8 cellular contexts compared by ENCODE assay signal in the genomic region with DNA sequence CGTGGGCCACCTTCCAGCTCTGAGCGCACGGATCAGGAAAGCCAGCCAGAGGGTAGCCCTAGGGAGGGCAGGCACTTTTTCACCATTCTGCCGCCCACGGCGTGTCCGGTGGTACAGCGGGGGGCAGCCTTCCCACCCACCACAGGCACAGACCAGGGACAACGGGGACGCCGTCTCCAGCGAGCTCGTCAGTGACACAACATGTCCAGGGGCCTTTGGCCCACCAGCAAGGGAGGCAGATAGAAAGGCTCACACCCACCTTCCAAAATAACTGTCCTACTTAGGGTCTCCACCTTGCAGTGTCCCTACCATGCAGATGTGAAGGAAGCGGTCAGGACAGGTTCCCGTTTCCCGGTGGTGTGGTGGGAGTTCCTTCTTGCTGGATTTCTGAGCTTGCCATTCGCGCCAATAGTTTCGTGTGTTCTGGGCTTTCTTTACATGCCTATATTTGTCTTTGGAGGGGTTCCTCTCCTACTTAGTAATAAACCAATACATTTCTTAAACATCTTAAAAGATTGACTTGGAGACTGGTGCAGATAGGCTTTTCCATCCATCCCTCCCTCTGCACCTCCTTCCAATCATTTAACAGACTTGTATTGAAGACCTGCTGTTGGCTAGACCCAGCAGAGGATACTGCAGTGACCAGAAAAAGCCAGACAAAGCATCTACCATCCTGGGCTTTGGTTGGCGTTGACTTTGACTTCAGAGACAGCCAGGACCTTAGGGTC. TPM values are rescaled to one million over a fixed set of nuclear protein-coding genes. Genes with fewer than 3 reads are reported as not detected.
A peak's percentile ranks its signal among the peaks of the same experiment; 100 is the strongest.
DNase-seq lines count a peak whose midpoint lies in the region; ATAC-seq and TF ChIP-seq lines count a peak whose summit lies in the region.

No MANE protein-coding gene starts in this region.

- POLR2A ChIA-PET in HCT116 (lab: Charles Lee), result no interaction called here

- no peak for DNase-seq in CD14-positive monocyte (ENCODE audit: low spot score)
- DNase-seq in HCT116 (ENCODE audit: low read depth, low spot score), result no peak
- peak; percentile 36 for DNase-seq in fibroblast of peridontal ligament (ENCODE audit: extremely low read depth)
- DNase-seq in prostate gland (ENCODE audit: low spot score), result no peak
- DNase-seq in NCI-H748 treated with DMSO at 0.1 percent for 48 hours (lab: John Stamatoyannopoulos, UW), result no peak
- DNase-seq in NCI-H82 treated with DMSO at 0.1 percent for 48 hours (lab: John Stamatoyannopoulos, UW; ENCODE audit: unreplicated experiment), result no peak
- no peak for DNase-seq in activated CD8-positive, alpha-beta memory T cell treated with anti-CD3 and anti-CD28 coated beads, Interleukin-2, amount 50 U/mL, for 4 hours

- RAD21 ChIA-PET in HCT116 (lab: Charles Lee; ENCODE audit: low non-redundant PET in 1 of 2, low total read pairs in 2 of 2, uncharacterized antibody in 2 of 2, unreplicated experiment in 2 of 2), result no interaction called here

- ATAC-seq in HCT116 (peak; percentile 12; the same call in 1 of the 2 replicates), SK-N-SH treated with all-trans-retinoic acid at 6 μM for 48 hours (peak; percentile 14)

- H3K27me3 ChIP-seq in HCT116 (ENCODE audit: insufficient read depth, low read length) (no peaks in the 10 kb centered on the region), prostate gland (replicated peaks; ENCODE audit: insufficient read depth) (no peaks in the 10 kb centered on the region)

- H3K4me1 ChIP-seq in HCT116 (ENCODE audit: control insufficient read depth in 1 of 2, insufficient read depth in 2 of 2, low read length in 2 of 2), result peaks cover 17 to 20% of the 10 kb centered on the region in 2 experiments
- no peaks in the 10 kb centered on the region for H3K4me1 ChIP-seq in prostate gland (replicated peaks)

- no peak for TF ChIP-seq RAD21 in HCT116 (IDR thresholded peaks at IDR 0.05; ENCODE audit: low read depth)

- no peak for TF ChIP-seq CTCF in CD14-positive monocyte (IDR thresholded peaks at IDR 0.05)
- TF ChIP-seq CTCF in HCT116 (IDR thresholded peaks at IDR 0.05 in 2 of 3, conservative IDR thresholded peaks at IDR 0.05 in 1 of 3; ENCODE audit: borderline replicate concordance in 1 of 3, insufficient read depth in 1 of 3, low read depth in 2 of 3, low read length in 2 of 3), result no peak
- no peak for TF ChIP-seq CTCF in prostate gland (IDR thresholded peaks at IDR 0.05)

- no peak overlapping the region for H2AFZ ChIP-seq in HCT116 (ENCODE audit: low read depth, low read length, poor library complexity, severe bottlenecking)

- no peaks in the 10 kb centered on the region for H4K20me1 ChIP-seq in HCT116 (ENCODE audit: insufficient read depth)

- TSS peak; percentile 44 for BruUV-seq in HCT116 (replicated peaks; lab: Mats Ljungman, UMichigan)

- peaks cover 9 to 14% of the 10 kb centered on the region in 2 donors for H3K36me3 Mint-ChIP-seq in CD14-positive monocyte

- peak overlapping the region; percentile 91 to 95 for H3K4me3 Mint-ChIP-seq in CD14-positive monocyte

- no peaks in the 10 kb centered on the region for H3K9me2 ChIP-seq in HCT116 (ENCODE audit: insufficient read depth)

- H3K9me3 Mint-ChIP-seq in CD14-positive monocyte, result peaks cover 0 to 2% (median 0%) of the 10 kb centered on the region in 7 donors

- H3K27ac Mint-ChIP-seq in CD14-positive monocyte, result peak overlapping the region; percentile 68 to 92 (median 85)

- H3K36me3 ChIP-seq in HCT116 (ENCODE audit: control insufficient read depth in 1 of 2, insufficient read depth in 2 of 2, low read length in 2 of 2) (peaks cover 0 to 18% of the 10 kb centered on the region in 2 experiments; a peak in 2 of 4 replicates), prostate gland (no peaks in the 10 kb centered on the region)

- H3K27ac ChIP-seq in HCT116 (ENCODE audit: low read depth, low read length), result peak overlapping the region; percentile 98
- peak overlapping the region; percentile 90 to 93 for H3K27ac ChIP-seq in prostate gland

- peak overlapping the region; percentile 87 for H3K9ac ChIP-seq in HCT116 (ENCODE audit: low read length)

- peaks cover 3 to 6% of the 10 kb centered on the region in 2 experiments; a peak in 2 of 4 replicates for H3K9me3 ChIP-seq in HCT116 (ENCODE audit: control insufficient read depth in 1 of 2, insufficient read depth in 1 of 2, low read depth in 1 of 2, low read length in 2 of 2)
- no peaks in the 10 kb centered on the region for H3K9me3 ChIP-seq in prostate gland

- H3K27me3 Mint-ChIP-seq in CD14-positive monocyte (ENCODE audit: low read depth in 3 of 3), result peaks cover under 1 to 3% (median 2%) of the 10 kb centered on the region in 3 donors

- peaks cover 56% of the 10 kb centered on the region for H3K79me2 ChIP-seq in HCT116 (ENCODE audit: insufficient read depth, low read length)

- peaks cover 49% of the 10 kb centered on the region for H3K4me1 Mint-ChIP-seq in CD14-positive monocyte

- CTCF ChIA-PET in HCT116 (lab: Charles Lee), result no interaction called here

- peak overlapping the region; percentile 95 to 96 for H3K4me3 ChIP-seq in HCT116 (replicated peaks in 1 of 2; ENCODE audit: low read depth in 1 of 2, low read length in 2 of 2)
- H3K4me3 ChIP-seq in prostate gland, result peak overlapping the region; percentile 78 to 95

- intact Hi-C loops in CD14-positive monocyte (cut with micrococcal nuclease), result loop anchor here (2.0 to 5.0 kb wide), 3 partner anchors 40 to 57 kb away; no protein-coding TSS in a partner anchor
- intact Hi-C loops in HCT116 (cut with micrococcal nuclease), result no loop called here
- intact Hi-C loops in prostate gland (cut with DNase I), result no loop called here

- 7% methylated on average over 20 of the region's 20 CpGs for WGBS in prostate gland

- TF ChIP-seq POLR2A in HCT116 (IDR thresholded peaks at IDR 0.05; ENCODE audit: borderline replicate concordance, extremely low read depth, insufficient read depth, insufficient read length), result no peak
- TF ChIP-seq POLR2A in prostate gland (IDR thresholded peaks at IDR 0.05), result no peak

- peak overlapping the region; percentile 87 for H3K4me2 ChIP-seq in HCT116 (ENCODE audit: low read length)

TF ChIP-seq in HCT116, 20 proteins besides CTCF, POLR2A, EP300 and RAD21 (continues in another document):
- TF ChIP-seq ZBTB33 (IDR thresholded peaks at IDR 0.05; ENCODE audit: extremely low read depth, insufficient replicate concordance, low read length), result no peak
- no peak for TF ChIP-seq ELF1 (IDR thresholded peaks at IDR 0.05; ENCODE audit: borderline replicate concordance, low read depth)
- TF ChIP-seq SIN3A (IDR thresholded peaks at IDR 0.05; ENCODE audit: low read depth), result no peak
- no peak for TF ChIP-seq ZNF274 (IDR thresholded peaks at IDR 0.05; ENCODE audit: low read depth, low read length)
- TF ChIP-seq, protein P1, sequence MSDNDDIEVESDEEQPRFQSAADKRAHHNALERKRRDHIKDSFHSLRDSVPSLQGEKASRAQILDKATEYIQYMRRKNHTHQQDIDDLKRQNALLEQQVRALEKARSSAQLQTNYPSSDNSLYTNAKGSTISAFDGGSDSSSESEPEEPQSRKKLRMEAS (IDR thresholded peaks at IDR 0.05), result no peak
- no peak for TF ChIP-seq CBX3 (IDR thresholded peaks at IDR 0.05; ENCODE audit: low read depth)
- TF ChIP-seq POLR2AphosphoS5 (IDR thresholded peaks at IDR 0.05; ENCODE audit: low read depth, low read length), result no peak; the same call in 1 of the 2 replicates

TF ChIP-seq in SK-N-SH treated with all-trans-retinoic acid at 6 μM for 48 hours, 23 proteins besides CTCF, POLR2A, EP300 and RAD21:
- no peak for TF ChIP-seq ESRRG (CRISPR knock-in tag; IDR thresholded peaks at IDR 0.05)
- no peak for TF ChIP-seq RARB (CRISPR knock-in tag; IDR thresholded peaks at IDR 0.05)
- no peak for TF ChIP-seq TOX (CRISPR knock-in tag; IDR thresholded peaks at IDR 0.05; ENCODE audit: borderline replicate concordance)
- no peak for TF ChIP-seq PPARA (CRISPR knock-in tag; IDR thresholded peaks at IDR 0.05; ENCODE audit: borderline replicate concordance)
- TF ChIP-seq ZNF565 (CRISPR knock-in tag; conservative IDR thresholded peaks at IDR 0.05; ENCODE audit: low read depth), result no peak
- TF ChIP-seq, protein P2, sequence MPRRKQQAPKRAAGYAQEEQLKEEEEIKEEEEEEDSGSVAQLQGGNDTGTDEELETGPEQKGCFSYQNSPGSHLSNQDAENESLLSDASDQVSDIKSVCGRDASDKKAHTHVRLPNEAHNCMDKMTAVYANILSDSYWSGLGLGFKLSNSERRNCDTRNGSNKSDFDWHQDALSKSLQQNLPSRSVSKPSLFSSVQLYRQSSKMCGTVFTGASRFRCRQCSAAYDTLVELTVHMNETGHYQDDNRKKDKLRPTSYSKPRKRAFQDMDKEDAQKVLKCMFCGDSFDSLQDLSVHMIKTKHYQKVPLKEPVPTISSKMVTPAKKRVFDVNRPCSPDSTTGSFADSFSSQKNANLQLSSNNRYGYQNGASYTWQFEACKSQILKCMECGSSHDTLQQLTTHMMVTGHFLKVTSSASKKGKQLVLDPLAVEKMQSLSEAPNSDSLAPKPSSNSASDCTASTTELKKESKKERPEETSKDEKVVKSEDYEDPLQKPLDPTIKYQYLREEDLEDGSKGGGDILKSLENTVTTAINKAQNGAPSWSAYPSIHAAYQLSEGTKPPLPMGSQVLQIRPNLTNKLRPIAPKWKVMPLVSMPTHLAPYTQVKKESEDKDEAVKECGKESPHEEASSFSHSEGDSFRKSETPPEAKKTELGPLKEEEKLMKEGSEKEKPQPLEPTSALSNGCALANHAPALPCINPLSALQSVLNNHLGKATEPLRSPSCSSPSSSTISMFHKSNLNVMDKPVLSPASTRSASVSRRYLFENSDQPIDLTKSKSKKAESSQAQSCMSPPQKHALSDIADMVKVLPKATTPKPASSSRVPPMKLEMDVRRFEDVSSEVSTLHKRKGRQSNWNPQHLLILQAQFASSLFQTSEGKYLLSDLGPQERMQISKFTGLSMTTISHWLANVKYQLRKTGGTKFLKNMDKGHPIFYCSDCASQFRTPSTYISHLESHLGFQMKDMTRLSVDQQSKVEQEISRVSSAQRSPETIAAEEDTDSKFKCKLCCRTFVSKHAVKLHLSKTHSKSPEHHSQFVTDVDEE (CRISPR knock-in tag; IDR thresholded peaks at IDR 0.05), result no peak

RNA-seq across cellular contexts. Expression of gene ASB1, which starts 0.9 kb away (rescaled TPM):
- 10 to 100 TPM; 15.1 to 16.0 TPM for polyA plus RNA-seq in CD14-positive monocyte
- total RNA-seq in HCT116 (2021; ENCODE audit: unreplicated experiment) (43.1 TPM), prostate gland (10 to 100 TPM; 11.9 to 27.8 TPM)
- polyA plus RNA-seq in HCT116 (2012), result 37.3 and 40.8 TPM in 2 replicates

Comparison
In these comparisons a context has a peak if more than half of its experiments do, and no peak if none do; other contexts are left out.
1. intact Hi-C loops: an anchor here in CD14-positive monocyte (2.0 to 5.0 kb wide); none called in HCT116 and prostate gland.